Comparison of ENCODE assay signal across 11 cellular contexts in the genomic region with DNA sequence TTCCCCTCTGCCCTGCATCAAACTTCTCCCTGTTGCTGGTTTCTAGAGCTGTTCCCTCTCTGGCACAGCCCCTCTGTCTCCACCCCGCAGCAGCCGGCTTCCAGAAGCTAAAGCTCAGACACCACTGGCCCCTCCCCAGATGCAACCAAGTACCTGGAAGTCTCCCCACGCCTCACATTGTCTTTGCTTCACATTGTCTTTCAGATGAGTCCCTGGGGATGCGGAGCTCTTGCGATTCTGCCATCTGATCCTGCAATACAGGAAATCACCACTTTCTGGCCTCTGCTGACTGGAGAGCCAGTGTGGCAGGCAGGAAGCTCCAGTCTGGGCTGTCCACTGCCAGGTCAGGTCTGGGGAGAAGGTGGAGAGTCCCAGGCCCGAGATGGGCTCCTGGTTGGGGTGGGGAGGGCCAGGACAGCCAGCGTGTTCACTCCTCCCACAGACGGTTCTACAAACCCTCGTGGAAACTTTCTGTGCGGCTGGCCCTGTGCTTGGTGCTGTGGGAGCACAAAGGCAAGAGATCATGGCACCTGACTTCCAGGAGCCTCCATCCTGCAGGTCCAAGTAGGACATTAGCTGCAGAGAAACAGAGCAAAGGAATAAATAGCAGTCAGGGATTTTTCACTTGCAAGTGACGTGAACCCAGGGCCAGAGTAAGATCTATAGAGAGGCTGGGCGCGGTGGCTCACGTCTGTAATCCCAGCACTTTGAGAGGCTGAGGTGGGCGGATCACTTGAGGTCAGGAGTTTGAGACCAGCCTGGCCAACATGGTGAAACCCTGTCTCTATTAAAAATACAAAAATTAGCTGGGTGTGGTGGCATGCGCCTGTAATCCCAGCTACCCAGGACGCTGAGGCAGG. TPM values are rescaled to one million over a fixed set of nuclear protein-coding genes. Genes with fewer than 3 reads are reported as not detected.
DNase-seq lines count a peak whose midpoint lies in the region; ATAC-seq and TF ChIP-seq lines count a peak whose summit lies in the region.
"Had no signal": no experiment of that assay in that cellular context is flagged by ENCODE, and none has a peak within 500 bp of the region (broad histone marks: within the 10 kb centered on the region; RNA-seq: fewer than 3 reads in every experiment).

No MANE protein-coding gene starts in this region.

- no peak for TF ChIP-seq EP300 in transverse colon (IDR thresholded peaks at IDR 0.05; ENCODE audit: low read depth)

- H3K27ac Mint-ChIP-seq in WTC11, result peak overlapping the region; percentile 97

- in situ Hi-C loops in transverse colon (cut with MboI; ENCODE audit: low pct_ligation_motif_present in 1 of 4, low pct_unique_long_range_greater_than_20kb in 1 of 4, low sequenced_read_pairs in 3 of 4), result no loop called here

- peaks cover 39% of the 10 kb centered on the region for H3K4me1 Mint-ChIP-seq in WTC11

- H3K9me3 Mint-ChIP-seq in WTC11, result peaks cover 6% of the 10 kb centered on the region

- DNase-seq in WTC11 (ENCODE audit: low spot score) (peak; percentile 79), left lobe of liver (ENCODE audit: low spot score) (peak; percentile 34), kidney glomerular epithelial cell (lab: John Stamatoyannopoulos, UW) (no peak), retina (no peak), transverse colon (no peak), SW 1271 (lab: John Stamatoyannopoulos, UW) (no peak)
- DNase-seq: effector CD4-positive, alpha-beta T cell; stimulated activated naive CD4-positive, alpha-beta T cell treated with Interleukin-2 at 50 U/mL for 16 hours; T-helper 1 cell had no signal

- H3K36me3 Mint-ChIP-seq in WTC11, result no peaks in the 10 kb centered on the region

- CTCF ChIA-PET in WTC11 (lab: Charles Lee), result interaction anchor here (0.7 to 1.9 kb wide), 27 partner anchors 9 to 229 kb away, joined by 3 to 28 read pairs (median 5); partner anchors contain the start of genes ACBD4 and MAP3K14

- ATAC-seq in WTC11, result peak; percentile 98
- ATAC-seq in left lobe of liver, result no peak

- no peaks in the 10 kb centered on the region for H4K20me1 ChIP-seq in BLaER1 treated with 17β-estradiol and CSF1 and Interleukin-3, amounts not matched to agents 10 nM and 100 nM

- WGBS in transverse colon (ENCODE audit: low coverage in 1 of 2), 2 donors, result 72% methylated on average over 17 of the region's 17 CpGs; no CpG with 5 or more reads in 1 of the 2 donors

- peaks cover 0 to under 1% (median 0%) of the 10 kb centered on the region in 11 experiments; a peak in 1 of 22 replicates for H3K27me3 ChIP-seq in BLaER1 treated with 17β-estradiol and CSF1 and Interleukin-3, amounts not matched to agents 10 nM and 100 nM
- H3K27me3 ChIP-seq in HUES6 (ENCODE audit: control insufficient read depth, insufficient read depth, low read length), result no peaks in the 10 kb centered on the region
- no peaks in the 10 kb centered on the region for H3K27me3 ChIP-seq in transverse colon

- peaks cover 11 to 35% (median 32%) of the 10 kb centered on the region in 10 experiments for H3K4me1 ChIP-seq in BLaER1 treated with 17β-estradiol and CSF1 and Interleukin-3, amounts not matched to agents 10 nM and 100 nM
- peaks cover 21% of the 10 kb centered on the region for H3K4me1 ChIP-seq in HUES6 (ENCODE audit: control insufficient read depth, insufficient read depth, low read length)
- no peaks in the 10 kb centered on the region for H3K4me1 ChIP-seq in transverse colon

- POLR2A ChIA-PET in WTC11 (lab: Charles Lee), result interaction anchor here (0.8 to 1.3 kb wide), 3 partner anchors 9 to 47 kb away, joined by 4 to 11 read pairs (median 8); partner anchors contain the start of gene MAP3K14

- TF ChIP-seq CTCF in WTC11 (IDR thresholded peaks at IDR 0.05), result no peak
- TF ChIP-seq CTCF in transverse colon (IDR thresholded peaks at IDR 0.05), result no peak

- peak overlapping the region in 8 of 11 experiments; percentile 19 to 57 (median 38); a peak in 13 of 22 replicates for H3K9ac ChIP-seq in BLaER1 treated with 17β-estradiol and CSF1 and Interleukin-3, amounts not matched to agents 10 nM and 100 nM
- H3K9ac ChIP-seq in HUES6 (ENCODE audit: low read length), result peak overlapping the region; percentile 74

- peak overlapping the region; percentile 67 to 93 (median 84) for H3K4me2 ChIP-seq in BLaER1 treated with 17β-estradiol and CSF1 and Interleukin-3, amounts not matched to agents 10 nM and 100 nM

- peak overlapping the region in 2 of 10 experiments; percentile 3 to 18; a peak in 2 of 20 replicates for H3K4me3 ChIP-seq in BLaER1 treated with 17β-estradiol and CSF1 and Interleukin-3, amounts not matched to agents 10 nM and 100 nM
- H3K4me3 ChIP-seq in HUES6 (ENCODE audit: low read depth, low read length) (no peak overlapping the region), transverse colon (no peak overlapping the region)

- H3K9me3 ChIP-seq in BLaER1 treated with 17β-estradiol and CSF1 and Interleukin-3, amounts not matched to agents 10 nM and 100 nM (replicated peaks in 1 of 11), result peaks cover 14 to 25% (median 18%) of the 10 kb centered on the region in 11 experiments; a peak in 21 of 22 replicates
- H3K9me3 ChIP-seq in HUES6 (ENCODE audit: control insufficient read depth, insufficient read depth, low read depth, low read length), result no peaks in the 10 kb centered on the region
- H3K9me3 ChIP-seq in transverse colon, result no peaks in the 10 kb centered on the region

- no peak for TF ChIP-seq POLR2A in transverse colon (IDR thresholded peaks at IDR 0.05)

- H3K27me3 Mint-ChIP-seq in WTC11 (ENCODE audit: low read depth), result peaks cover 6% of the 10 kb centered on the region

- peak overlapping the region in 9 of 11 experiments; percentile 35 to 70 (median 59); a peak in 16 of 22 replicates for H3K27ac ChIP-seq in BLaER1 treated with 17β-estradiol and CSF1 and Interleukin-3, amounts not matched to agents 10 nM and 100 nM
- H3K27ac ChIP-seq in HUES6 (ENCODE audit: low read depth, low read length), result peak overlapping the region; percentile 88
- no peak overlapping the region for H3K27ac ChIP-seq in transverse colon

- no peaks in the 10 kb centered on the region for H3K36me3 ChIP-seq in BLaER1 treated with 17β-estradiol and CSF1 and Interleukin-3, amounts not matched to agents 10 nM and 100 nM
- H3K36me3 ChIP-seq in HUES6 (ENCODE audit: control insufficient read depth, insufficient read depth, low read length), result no peaks in the 10 kb centered on the region
- no peaks in the 10 kb centered on the region for H3K36me3 ChIP-seq in transverse colon

- intact Hi-C loops in transverse colon (cut with DNase I; ENCODE audit: low total_unique reads), result no loop called here

- peak overlapping the region; percentile 36 for H3K4me3 Mint-ChIP-seq in WTC11

TF ChIP-seq in WTC11, 78 proteins besides CTCF, POLR2A, EP300 and RAD21 (continues in another document):
- TF ChIP-seq ZNF121 (CRISPR knock-in tag; IDR thresholded peaks at IDR 0.05) (no peak), ZNF263 (CRISPR knock-in tag; IDR thresholded peaks at IDR 0.05; ENCODE audit: low read depth) (no peak), ZMAT4 (CRISPR knock-in tag; IDR thresholded peaks at IDR 0.05) (no peak), USF1 (CRISPR knock-in tag; IDR thresholded peaks at IDR 0.05) (no peak), PRRX2 (CRISPR knock-in tag; IDR thresholded peaks at IDR 0.05) (no peak), ZBTB21 (CRISPR knock-in tag; IDR thresholded peaks at IDR 0.05; ENCODE audit: borderline replicate concordance) (peak; percentile 78; the same call in 1 of the 2 replicates), ZNF317 (CRISPR knock-in tag; IDR thresholded peaks at IDR 0.05; ENCODE audit: borderline replicate concordance, low read depth) (no peak), ZNF416 (CRISPR knock-in tag; IDR thresholded peaks at IDR 0.05) (no peak), E2F5 (CRISPR knock-in tag; IDR thresholded peaks at IDR 0.05) (no peak), HMGXB4 (CRISPR knock-in tag; IDR thresholded peaks at IDR 0.05) (no peak)
- TF ChIP-seq, protein P1, sequence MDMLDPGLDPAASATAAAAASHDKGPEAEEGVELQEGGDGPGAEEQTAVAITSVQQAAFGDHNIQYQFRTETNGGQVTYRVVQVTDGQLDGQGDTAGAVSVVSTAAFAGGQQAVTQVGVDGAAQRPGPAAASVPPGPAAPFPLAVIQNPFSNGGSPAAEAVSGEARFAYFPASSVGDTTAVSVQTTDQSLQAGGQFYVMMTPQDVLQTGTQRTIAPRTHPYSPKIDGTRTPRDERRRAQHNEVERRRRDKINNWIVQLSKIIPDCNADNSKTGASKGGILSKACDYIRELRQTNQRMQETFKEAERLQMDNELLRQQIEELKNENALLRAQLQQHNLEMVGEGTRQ (CRISPR knock-in tag; IDR thresholded peaks at IDR 0.05), result peak; percentile 27; the same call in 1 of the 2 replicates

RNA-seq across cellular contexts. Expression of gene MAP3K14, which starts 47.9 kb away (rescaled TPM):
- total RNA-seq in WTC11 (2021) (3.3 to 4.0 TPM (median 3.8 TPM) in 3 replicates), left lobe of liver (6.9 TPM), transverse colon (10 to 100 TPM; 13.0 to 33.7 (median 18.7) TPM)

Comparison
In these comparisons a context has a peak if more than half of its experiments do, and no peak if none do; other contexts are left out.
1. H3K27ac ChIP-seq: peak in BLaER1 treated with 17β-estradiol and CSF1 and Interleukin-3, amounts not matched to agents 10 nM and 100 nM (9 of 11) and HUES6 (single experiment); none in transverse colon (0 of 4).
2. DNase-seq: peak in WTC11 (single experiment) and left lobe of liver (single experiment); none in kidney glomerular epithelial cell (single experiment), retina (single experiment), transverse colon (single experiment) and SW 1271 (0 of 2).